ENCODE assay signal across 9 cellular contexts in genomic region chr1:177170756-177171535, GRCh38. TPM values are rescaled to one million over a fixed set of nuclear protein-coding genes. Genes with fewer than 3 reads are reported as not detected.
DNase-seq lines count a peak whose midpoint lies in the region; ATAC-seq and TF ChIP-seq lines count a peak whose summit lies in the region.
"Had no signal": no experiment of that assay in that cellular context is flagged by ENCODE, and none has a peak within 500 bp of the region (broad histone marks: within the 10 kb centered on the region; RNA-seq: fewer than 3 reads in every experiment).

BRINP2 (plus strand) TSS chr1:177170958; CDS start chr1:177229877, 58,919 bp downstream.

- H3K4me3 Mint-ChIP-seq in activated T-helper 17 cell treated with anti-CD3 and anti-CD28 coated beads, Interleukin-2, amount 50 U/mL, for 72 hours, result no peak within 1 kb of the TSS
- H3K4me3 Mint-ChIP-seq: dendritic cell treated with granulocyte-macrophage colony-stimulating factor and Interleukin-4, amounts not matched to agents 40 ng/mL and 50 ng/mL, for 4 days had no signal

- peak; percentile 63 for ATAC-seq in GM21447 (IDR thresholded peaks at IDR 0.05; ENCODE audit: unreplicated experiment)
- no peak for ATAC-seq in HG03108 (IDR thresholded peaks at IDR 0.05; ENCODE audit: unreplicated experiment)
- no peak for ATAC-seq in activated T-helper 17 cell treated with anti-CD3 and anti-CD28 coated beads, Interleukin-2, amount 50 U/mL, for 72 hours (replicated peaks)

- H3K4me3 ChIP-seq in cardiac fibroblast (replicated peaks in 1 of 2; ENCODE audit: low read depth in 2 of 2, low read length in 2 of 2) (peak within 1 kb of the TSS in 1 of 2 donors; percentile 24), tibial artery (peak within 1 kb of the TSS; percentile 10 to 48)

- peaks cover 10% of the 10 kb centered on the region for H3K27me3 Mint-ChIP-seq in activated T-helper 17 cell treated with anti-CD3 and anti-CD28 coated beads, Interleukin-2, amount 50 U/mL, for 72 hours

- no peaks in the 10 kb centered on the region for H3K36me3 ChIP-seq in tibial artery

- peaks cover 0 to 14% (median 10%) of the 10 kb centered on the region in 4 donors for H3K4me1 ChIP-seq in tibial artery

- H3K27me3 ChIP-seq in tibial artery, result peaks cover 0 to 52% of the 10 kb centered on the region in 2 donors

- H3K27ac ChIP-seq in tibial artery, result no peak within 1 kb of the TSS

- no peak within 1 kb of the TSS for H3K27ac Mint-ChIP-seq in activated T-helper 17 cell treated with anti-CD3 and anti-CD28 coated beads, Interleukin-2, amount 50 U/mL, for 72 hours
- H3K27ac Mint-ChIP-seq: dendritic cell treated with granulocyte-macrophage colony-stimulating factor and Interleukin-4, amounts not matched to agents 40 ng/mL and 50 ng/mL, for 4 days had no signal

- H3K4me1 Mint-ChIP-seq in activated T-helper 17 cell treated with anti-CD3 and anti-CD28 coated beads, Interleukin-2, amount 50 U/mL, for 72 hours, result no peaks in the 10 kb centered on the region

- peaks cover 2% of the 10 kb centered on the region for H3K9me3 Mint-ChIP-seq in activated T-helper 17 cell treated with anti-CD3 and anti-CD28 coated beads, Interleukin-2, amount 50 U/mL, for 72 hours
- H3K9me3 Mint-ChIP-seq: dendritic cell treated with granulocyte-macrophage colony-stimulating factor and Interleukin-4, amounts not matched to agents 40 ng/mL and 50 ng/mL, for 4 days had no signal

- intact Hi-C loops in tibial artery (cut with DNase I; ENCODE audit: low total_unique reads), result no loop called here

- TF ChIP-seq CTCF in cardiac fibroblast (IDR thresholded peaks at IDR 0.05; ENCODE audit: low read depth, low read length), result no peak
- TF ChIP-seq CTCF in tibial artery (IDR thresholded peaks at IDR 0.05), result no peak

- no peaks in the 10 kb centered on the region for H3K9me3 ChIP-seq in tibial artery

- no peaks in the 10 kb centered on the region for H3K36me3 Mint-ChIP-seq in activated T-helper 17 cell treated with anti-CD3 and anti-CD28 coated beads, Interleukin-2, amount 50 U/mL, for 72 hours (ENCODE audit: low read depth)

- peak; percentile 61 for DNase-seq in AG20443 (ENCODE audit: low spot score)
- DNase-seq in NCI-H1930 (lab: John Stamatoyannopoulos, UW), result peak; percentile 29 to 38
- DNase-seq in cardiac fibroblast (ENCODE audit: low read depth in 2 of 2), result peak; percentile 3 to 31
- DNase-seq in left kidney (ENCODE audit: low read depth, low spot score), result peak; percentile 88
- no peak for DNase-seq in tibial artery

RNA-seq across cellular contexts. Expression of gene BRINP2, which starts in this region (rescaled TPM):
- not detected for total RNA-seq in activated T-helper 17 cell treated with anti-CD3 and anti-CD28 coated beads, Interleukin-2, amount 50 U/mL, for 72 hours

Comparison
In these comparisons a context has a peak if more than half of its experiments do, and no peak if none do; other contexts are left out.
1. DNase-seq: peak in AG20443 (single experiment), NCI-H1930 (2 of 2), cardiac fibroblast (2 of 2) and left kidney (single experiment); none in tibial artery (0 of 2).